ENCODE assay signal across 39 cellular contexts in genomic region chr15:40463279-40463678, GRCh38.
"Had no signal": no experiment of that assay in that cellular context is flagged by ENCODE, and none has a peak within 500 bp of the region (broad histone marks: within the 10 kb centered on the region; RNA-seq: fewer than 3 reads in every experiment).

No MANE protein-coding gene starts in this region.

- H3K4me1 Mint-ChIP-seq: activated B cell treated with CpG ODN at 0.5 μM for 24 hours; brain; central memory CD8-positive, alpha-beta T cell had no signal

- ATAC-seq: activated CD4-positive, alpha-beta T cell treated with anti-CD3 and anti-CD28 coated beads for 36 hours; activated CD4-positive, CD25-positive, alpha-beta regulatory T cell treated with anti-CD3 and anti-CD28 coated beads, Interleukin-2, amount 50 U/mL, for 24 hours; activated CD8-positive, alpha-beta memory T cell treated with anti-CD3 and anti-CD28 coated beads, Interleukin-2, amount 10 ng/mL, durations not matched to agents 7 days and 5 days; activated CD8-positive, alpha-beta T cell treated with anti-CD3 and anti-CD28 coated beads, Interleukin-2, amount 10 ng/mL, durations not matched to agents 7 days and 5 days; activated naive CD8-positive, alpha-beta T cell treated with anti-CD3 and anti-CD28 coated beads, Interleukin-2, amount 50 U/mL, for 24 hours had no signal

- FAIRE-seq: bronchial epithelial cell, TTC549 had no signal

- H3K27ac ChIP-seq: ascending aorta, cardiac muscle cell, VCaP had no signal

- H3K9me3 Mint-ChIP-seq: activated B cell treated with CpG ODN at 0.5 μM for 24 hours; activated CD4-positive, alpha-beta memory T cell treated with anti-CD3 and anti-CD28 coated beads, Interleukin-2, amount 10 ng/mL, durations not matched to agents 7 days and 5 days; activated CD4-positive, alpha-beta T cell treated with anti-CD3 and anti-CD28 coated beads, Interleukin-2, amount 10 ng/mL, durations not matched to agents 7 days and 5 days; activated naive CD4-positive, alpha-beta T cell treated with anti-CD3 and anti-CD28 coated beads, Interleukin-2, amount 10 ng/mL, durations not matched to agents 7 days and 5 days; activated naive CD4-positive, alpha-beta T cell treated with anti-CD3 and anti-CD28 coated beads, Interleukin-2, amount 50 U/mL, for 24 hours; activated naive CD8-positive, alpha-beta T cell treated with anti-CD3 and anti-CD28 coated beads, Interleukin-2, amount 10 ng/mL, durations not matched to agents 7 days and 5 days; activated naive CD8-positive, alpha-beta T cell treated with anti-CD3 and anti-CD28 coated beads, Interleukin-2, amount 50 U/mL, for 24 hours; activated T-cell treated with anti-CD3 and anti-CD28 coated beads, Interleukin-2, amount 50 U/mL, for 24 hours; activated T-helper 2 cell treated with anti-CD3 and anti-CD28 coated beads, Interferon-gamma antibody, Interleukin-2, Interleukin-4, amounts not matched to agents 10 μg/mL and 5 μg/mL and 100 μg/mL, durations not matched to agents 14 hours and 24 hours and 36 hours; brain; central memory CD8-positive, alpha-beta T cell; T-helper 1 cell treated with Interleukin-12 subunit alpha and Interleukin-12 subunit beta and Interleukin-4 antibody, amounts not matched to agents 30 μg/mL and 1 μg/mL, for 36 hours; T-helper 2 cell treated with Interferon-gamma antibody and Interleukin-4, amounts not matched to agents 5 μg/mL and 100 μg/mL, for 36 hours had no signal

- H3K27me3 Mint-ChIP-seq: activated B cell treated with CpG ODN at 0.5 μM for 24 hours; activated CD4-positive, alpha-beta memory T cell treated with anti-CD3 and anti-CD28 coated beads, Interleukin-2, amount 10 ng/mL, durations not matched to agents 7 days and 5 days; activated CD4-positive, alpha-beta T cell treated with anti-CD3 and anti-CD28 coated beads for 36 hours; activated CD4-positive, alpha-beta T cell treated with anti-CD3 and anti-CD28 coated beads, Interleukin-2, amount 10 ng/mL, durations not matched to agents 7 days and 5 days; activated CD8-positive, alpha-beta memory T cell treated with anti-CD3 and anti-CD28 coated beads, Interleukin-2, amount 10 ng/mL, durations not matched to agents 7 days and 5 days; activated naive CD4-positive, alpha-beta T cell treated with anti-CD3 and anti-CD28 coated beads, Interleukin-2, amount 10 ng/mL, durations not matched to agents 7 days and 5 days; activated naive CD4-positive, alpha-beta T cell treated with anti-CD3 and anti-CD28 coated beads, Interleukin-2, amount 50 U/mL, for 24 hours; activated naive CD8-positive, alpha-beta T cell; activated naive CD8-positive, alpha-beta T cell treated with anti-CD3 and anti-CD28 coated beads, Interleukin-2, amount 10 ng/mL, durations not matched to agents 7 days and 5 days; activated naive CD8-positive, alpha-beta T cell treated with anti-CD3 and anti-CD28 coated beads, Interleukin-2, amount 50 U/mL, for 24 hours; activated T-cell treated with anti-CD3 and anti-CD28 coated beads, Interleukin-2, amount 50 U/mL, for 24 hours; brain; central memory CD8-positive, alpha-beta T cell had no signal

- H3K4me3 ChIP-seq: ascending aorta, cardiac muscle cell had no signal

- H3K27ac Mint-ChIP-seq: activated B cell treated with CpG ODN at 0.5 μM for 24 hours; activated CD4-positive, alpha-beta memory T cell treated with anti-CD3 and anti-CD28 coated beads, Interleukin-2, amount 10 ng/mL, durations not matched to agents 7 days and 5 days; activated CD4-positive, alpha-beta T cell treated with anti-CD3 and anti-CD28 coated beads for 36 hours; activated CD4-positive, alpha-beta T cell treated with anti-CD3 and anti-CD28 coated beads, Interleukin-2, amount 10 ng/mL, durations not matched to agents 7 days and 5 days; activated CD8-positive, alpha-beta memory T cell treated with anti-CD3 and anti-CD28 coated beads, Interleukin-2, amount 10 ng/mL, durations not matched to agents 7 days and 5 days; activated CD8-positive, alpha-beta T cell treated with anti-CD3 and anti-CD28 coated beads, Interleukin-2, amount 10 ng/mL, durations not matched to agents 7 days and 5 days; activated naive CD4-positive, alpha-beta T cell treated with anti-CD3 and anti-CD28 coated beads, Interleukin-2, amount 10 ng/mL, durations not matched to agents 7 days and 5 days; activated naive CD4-positive, alpha-beta T cell treated with anti-CD3 and anti-CD28 coated beads, Interleukin-2, amount 50 U/mL, for 24 hours; activated naive CD8-positive, alpha-beta T cell; activated naive CD8-positive, alpha-beta T cell treated with anti-CD3 and anti-CD28 coated beads, Interleukin-2, amount 10 ng/mL, durations not matched to agents 7 days and 5 days; activated naive CD8-positive, alpha-beta T cell treated with anti-CD3 and anti-CD28 coated beads, Interleukin-2, amount 50 U/mL, for 24 hours; activated T-cell treated with anti-CD3 and anti-CD28 coated beads, Interleukin-2, amount 50 U/mL, for 24 hours; activated T-helper 2 cell treated with anti-CD3 and anti-CD28 coated beads, Interferon-gamma antibody, Interleukin-2, Interleukin-4, amounts not matched to agents 10 μg/mL and 5 μg/mL and 100 μg/mL, durations not matched to agents 14 hours and 24 hours and 36 hours; brain; T-helper 1 cell treated with Interleukin-12 subunit alpha and Interleukin-12 subunit beta and Interleukin-4 antibody, amounts not matched to agents 30 μg/mL and 1 μg/mL, for 36 hours; T-helper 2 cell treated with Interferon-gamma antibody and Interleukin-4, amounts not matched to agents 5 μg/mL and 100 μg/mL, for 36 hours had no signal

- H3K4me3 Mint-ChIP-seq: activated B cell treated with CpG ODN at 0.5 μM for 24 hours; activated CD4-positive, alpha-beta memory T cell treated with anti-CD3 and anti-CD28 coated beads, Interleukin-2, amount 10 ng/mL, durations not matched to agents 7 days and 5 days; activated CD4-positive, alpha-beta T cell treated with anti-CD3 and anti-CD28 coated beads for 36 hours; activated CD4-positive, alpha-beta T cell treated with anti-CD3 and anti-CD28 coated beads, Interleukin-2, amount 10 ng/mL, durations not matched to agents 7 days and 5 days; activated CD8-positive, alpha-beta memory T cell treated with anti-CD3 and anti-CD28 coated beads, Interleukin-2, amount 10 ng/mL, durations not matched to agents 7 days and 5 days; activated CD8-positive, alpha-beta T cell treated with anti-CD3 and anti-CD28 coated beads, Interleukin-2, amount 10 ng/mL, durations not matched to agents 7 days and 5 days; activated naive CD4-positive, alpha-beta T cell treated with anti-CD3 and anti-CD28 coated beads, Interleukin-2, amount 10 ng/mL, durations not matched to agents 7 days and 5 days; activated naive CD4-positive, alpha-beta T cell treated with anti-CD3 and anti-CD28 coated beads, Interleukin-2, amount 50 U/mL, for 24 hours; activated naive CD8-positive, alpha-beta T cell; activated naive CD8-positive, alpha-beta T cell treated with anti-CD3 and anti-CD28 coated beads, Interleukin-2, amount 10 ng/mL, durations not matched to agents 7 days and 5 days; activated naive CD8-positive, alpha-beta T cell treated with anti-CD3 and anti-CD28 coated beads, Interleukin-2, amount 50 U/mL, for 24 hours; activated T-cell treated with anti-CD3 and anti-CD28 coated beads, Interleukin-2, amount 50 U/mL, for 24 hours; brain; central memory CD8-positive, alpha-beta T cell; T-helper 1 cell treated with Interleukin-12 subunit alpha and Interleukin-12 subunit beta and Interleukin-4 antibody, amounts not matched to agents 30 μg/mL and 1 μg/mL, for 36 hours; T-helper 2 cell treated with Interferon-gamma antibody and Interleukin-4, amounts not matched to agents 5 μg/mL and 100 μg/mL, for 36 hours had no signal

- H3K9me3 ChIP-seq: ascending aorta had no signal

- DNase-seq: activated B cell treated with CpG ODN at 0.5 μM for 24 hours; activated CD4-positive, alpha-beta memory T cell treated with anti-CD3 and anti-CD28 coated beads, Interleukin-2, amount 10 ng/mL, durations not matched to agents 7 days and 5 days; activated CD4-positive, alpha-beta T cell treated with anti-CD3 and anti-CD28 coated beads for 1 hour; activated CD4-positive, alpha-beta T cell treated with anti-CD3 and anti-CD28 coated beads for 36 hours; activated CD4-positive, alpha-beta T cell treated with anti-CD3 and anti-CD28 coated beads for 48 hours; activated CD4-positive, alpha-beta T cell treated with anti-CD3 and anti-CD28 coated beads, Interleukin-2, amount 10 ng/mL, durations not matched to agents 7 days and 5 days; activated CD4-positive, alpha-beta T cell treated with anti-CD3 and anti-CD28 coated beads, Interleukin-2, amount 50 U/mL, for 48 hours; activated CD8-positive, alpha-beta memory T cell treated with anti-CD3 and anti-CD28 coated beads for 24 hours; activated CD8-positive, alpha-beta memory T cell treated with anti-CD3 and anti-CD28 coated beads, Interleukin-2, amount 10 ng/mL, durations not matched to agents 7 days and 5 days; activated CD8-positive, alpha-beta memory T cell treated with anti-CD3 and anti-CD28 coated beads, Interleukin-2, amount 50 U/mL, for 48 hours; activated CD8-positive, alpha-beta T cell treated with anti-CD3 and anti-CD28 coated beads, Interleukin-2, amount 10 ng/mL, durations not matched to agents 7 days and 5 days; activated effector memory CD4-positive, alpha-beta T cell treated with Interleukin-2 at 50 U/mL for 16 hours; activated gamma-delta T cell; activated naive CD4-positive, alpha-beta T cell treated with anti-CD3 and anti-CD28 coated beads, Interleukin-2, amount 10 ng/mL, durations not matched to agents 7 days and 5 days; activated naive CD4-positive, alpha-beta T cell treated with Interleukin-2 at 50 U/mL for 16 hours; activated naive CD8-positive, alpha-beta T cell treated with anti-CD3 and anti-CD28 coated beads, Interleukin-2, amount 10 ng/mL, durations not matched to agents 7 days and 5 days; activated naive CD8-positive, alpha-beta T cell treated with anti-CD3 and anti-CD28 coated beads, Interleukin-2, amount 50 U/mL, for 24 hours; activated T-cell treated with anti-CD3 and anti-CD28 coated beads, Interleukin-2, amount 50 U/mL, for 24 hours; activated T-cell treated with anti-CD3 and anti-CD28 coated beads, Interleukin-2, amount 50 U/mL, for 48 hours; amygdala; anterior cingulate cortex; caudate nucleus; cerebellar nuclear complex; T-helper 1 cell; T-helper 2 cell; T-helper 9 cell had no signal

- H3K27me3 ChIP-seq: ascending aorta, cardiac muscle cell had no signal

- H3K4me1 ChIP-seq: ascending aorta had no signal
